In the genomic region with DNA sequence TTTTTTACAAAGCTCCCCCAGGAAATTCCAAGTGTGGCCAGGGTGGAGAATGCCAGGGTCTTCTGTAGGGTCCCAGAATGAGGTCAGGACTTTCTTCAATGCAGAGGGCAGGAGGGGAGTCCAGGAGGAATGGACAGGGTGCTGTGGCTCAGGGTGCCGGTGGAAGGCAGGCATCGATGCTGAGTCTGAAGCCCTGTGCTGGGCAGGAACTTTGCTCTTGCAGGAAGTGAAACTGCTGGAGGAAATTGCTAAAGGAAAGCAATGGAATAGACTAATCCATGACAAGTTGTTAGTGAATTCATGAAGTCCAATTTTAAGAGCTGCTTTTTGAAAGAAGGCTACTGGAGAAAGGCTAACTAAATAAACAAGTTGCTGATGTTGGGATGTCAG, we compare ENCODE assay signal across 17 cellular contexts. TPM values are rescaled to one million over a fixed set of nuclear protein-coding genes. Genes with fewer than 3 reads are reported as not detected.
A peak's percentile ranks its signal among the peaks of the same experiment; 100 is the strongest.
DNase-seq lines count a peak whose midpoint lies in the region; ATAC-seq and TF ChIP-seq lines count a peak whose summit lies in the region.
"Had no signal": no experiment of that assay in that cellular context is flagged by ENCODE, and none has a peak within 500 bp of the region (broad histone marks: within the 10 kb centered on the region; RNA-seq: fewer than 3 reads in every experiment).

No MANE protein-coding gene starts in this region.

- no peak for DNase-seq in HCT116 (ENCODE audit: low read depth, low spot score)
- DNase-seq in RWPE2 (ENCODE audit: low spot score) = no peak
- DNase-seq in esophagus muscularis mucosa (ENCODE audit: extremely low spot score) = no peak
- DNase-seq in sciatic nerve (ENCODE audit: low spot score) = no peak
- DNase-seq in DMS53 treated with DMSO at 0.1 percent for 48 hours (lab: John Stamatoyannopoulos, UW; ENCODE audit: unreplicated experiment) = no peak
- no peak for DNase-seq in cortex of kidney (lab: John Stamatoyannopoulos, UW)
- DNase-seq: activated CD8-positive, alpha-beta T cell treated with anti-CD3 and anti-CD28 coated beads, Interleukin-2, amount 10 ng/mL, durations not matched to agents 7 days and 5 days; cerebellar nuclear complex; erythroblast; NCI-H1694; NCI-H446; stimulated activated naive CD8-positive, alpha-beta T cell treated with anti-CD3 and anti-CD28 coated beads, Interleukin-15, amount 100 ng/mL, for 72 hours had no signal

- no peak for ATAC-seq in HCT116
- no peak for ATAC-seq in RWPE2 (ENCODE audit: low read depth)
- ATAC-seq in sciatic nerve = peak; percentile 25
- no peak for ATAC-seq in GM21737 (IDR thresholded peaks at IDR 0.05; ENCODE audit: unreplicated experiment)
- ATAC-seq in HG02678 (IDR thresholded peaks at IDR 0.05; ENCODE audit: unreplicated experiment) = no peak
- ATAC-seq: activated CD8-positive, alpha-beta T cell treated with anti-CD3 and anti-CD28 coated beads, Interleukin-2, amount 10 ng/mL, durations not matched to agents 7 days and 5 days; stimulated activated naive CD8-positive, alpha-beta T cell treated with anti-CD3 and anti-CD28 coated beads, Interleukin-15, amount 100 ng/mL, for 72 hours had no signal

- no TSS peak for BruUV-seq in HCT116 (replicated peaks; lab: Mats Ljungman, UMichigan)

- H3K4me1 ChIP-seq in HCT116 (ENCODE audit: control insufficient read depth in 1 of 2, insufficient read depth in 2 of 2, low read length in 2 of 2) (peaks cover 21 to 69% of the 10 kb centered on the region in 2 experiments), RWPE2 (ENCODE audit: insufficient read depth, poor library complexity, severe bottlenecking) (peaks cover 35% of the 10 kb centered on the region), esophagus muscularis mucosa (peaks cover 32 to 54% (median 42%) of the 10 kb centered on the region in 4 donors)

- H2AFZ ChIP-seq in HCT116 (ENCODE audit: low read depth, low read length, poor library complexity, severe bottlenecking) = no peak overlapping the region

- TF ChIP-seq CTCF in HCT116 (IDR thresholded peaks at IDR 0.05 in 2 of 3, conservative IDR thresholded peaks at IDR 0.05 in 1 of 3; ENCODE audit: borderline replicate concordance in 1 of 3, insufficient read depth in 1 of 3, low read depth in 2 of 3, low read length in 2 of 3) (no peak), RWPE2 (IDR thresholded peaks at IDR 0.05; ENCODE audit: poor library complexity, severe bottlenecking) (no peak), esophagus muscularis mucosa (IDR thresholded peaks at IDR 0.05) (no peak)

- no peak for TF ChIP-seq POLR2A in HCT116 (IDR thresholded peaks at IDR 0.05; ENCODE audit: borderline replicate concordance, extremely low read depth, insufficient read depth, insufficient read length)
- no peak for TF ChIP-seq POLR2A in esophagus muscularis mucosa (IDR thresholded peaks at IDR 0.05; ENCODE audit: low read depth)

- RAD21 ChIA-PET in HCT116 (lab: Charles Lee; ENCODE audit: low non-redundant PET in 1 of 2, low total read pairs in 2 of 2, uncharacterized antibody in 2 of 2, unreplicated experiment in 2 of 2) = no interaction called here

- H3K79me2 ChIP-seq in HCT116 (ENCODE audit: insufficient read depth, low read length) = no peaks in the 10 kb centered on the region

- H3K9me2 ChIP-seq in HCT116 (ENCODE audit: insufficient read depth) = no peaks in the 10 kb centered on the region; the same call in 1 of the 2 replicates

- H3K27ac ChIP-seq in HCT116 (ENCODE audit: low read depth, low read length) (no peak overlapping the region), RWPE2 (ENCODE audit: poor library complexity, severe bottlenecking) (peak overlapping the region; percentile 79), esophagus muscularis mucosa (replicated peaks in 1 of 4) (peak overlapping the region; percentile 30 to 64 (median 36))
- H3K27ac ChIP-seq: KMS-11 had no signal

- 71% methylated on average over 2 of the region's 2 CpGs for WGBS in esophagus muscularis mucosa

- no peaks in the 10 kb centered on the region for H4K20me1 ChIP-seq in HCT116 (ENCODE audit: insufficient read depth)

- no peaks in the 10 kb centered on the region for H3K9me3 ChIP-seq in HCT116 (ENCODE audit: control insufficient read depth in 1 of 2, insufficient read depth in 1 of 2, low read depth in 1 of 2, low read length in 2 of 2)
- no peaks in the 10 kb centered on the region for H3K9me3 ChIP-seq in RWPE2 (ENCODE audit: severe bottlenecking)
- no peaks in the 10 kb centered on the region for H3K9me3 ChIP-seq in esophagus muscularis mucosa

- TF ChIP-seq RAD21 in HCT116 (IDR thresholded peaks at IDR 0.05; ENCODE audit: low read depth) = no peak

- no peak for TF ChIP-seq EP300 in esophagus muscularis mucosa (IDR thresholded peaks at IDR 0.05)

- CTCF ChIA-PET in HCT116 (lab: Charles Lee) = interaction anchor here (0.9 to 2.7 kb wide), 3 partner anchors 13 to 90 kb away, joined by 3 to 14 read pairs (median 3); partner anchors contain the start of gene PTPRE

- peak overlapping the region; percentile 38; the same call in 1 of the 2 replicates for H3K9ac ChIP-seq in HCT116 (ENCODE audit: low read length)
- H3K9ac ChIP-seq: KMS-11 had no signal

- no peaks in the 10 kb centered on the region for H3K27me3 ChIP-seq in HCT116 (ENCODE audit: insufficient read depth, low read length)
- H3K27me3 ChIP-seq in RWPE2 (ENCODE audit: insufficient read depth, poor library complexity, severe bottlenecking) = no peaks in the 10 kb centered on the region
- no peaks in the 10 kb centered on the region for H3K27me3 ChIP-seq in esophagus muscularis mucosa

- POLR2A ChIA-PET in HCT116 (lab: Charles Lee) = no interaction called here

- H3K4me2 ChIP-seq in HCT116 (ENCODE audit: low read length) = no peak overlapping the region
- H3K4me2 ChIP-seq: KMS-11 had no signal

- H3K36me3 ChIP-seq in HCT116 (ENCODE audit: control insufficient read depth in 1 of 2, insufficient read depth in 2 of 2, low read length in 2 of 2) (no peaks in the 10 kb centered on the region), RWPE2 (ENCODE audit: low read depth) (no peaks in the 10 kb centered on the region), esophagus muscularis mucosa (no peaks in the 10 kb centered on the region)

- intact Hi-C loops in HCT116 (cut with micrococcal nuclease) (no loop called here), esophagus muscularis mucosa (cut with DNase I) (no loop called here), sciatic nerve (cut with DNase I) (loop anchor here (5.0 kb wide), 1 partner anchor 81 kb away; no protein-coding TSS in a partner anchor)

- no peak overlapping the region for H3K4me3 ChIP-seq in HCT116 (replicated peaks in 1 of 2; ENCODE audit: low read depth in 1 of 2, low read length in 2 of 2)
- H3K4me3 ChIP-seq in RWPE2 (ENCODE audit: severe bottlenecking) = no peak overlapping the region
- no peak overlapping the region for H3K4me3 ChIP-seq in esophagus muscularis mucosa

TF ChIP-seq in HCT116, 20 proteins besides CTCF, POLR2A, EP300 and RAD21:
- TF ChIP-seq ZNF274 (IDR thresholded peaks at IDR 0.05; ENCODE audit: low read depth, low read length) = no peak
- TF ChIP-seq FOSL1 (IDR thresholded peaks at IDR 0.05; ENCODE audit: low read depth) = no peak
- TF ChIP-seq MAX (IDR thresholded peaks at IDR 0.05) = no peak
- TF ChIP-seq, protein P1, sequence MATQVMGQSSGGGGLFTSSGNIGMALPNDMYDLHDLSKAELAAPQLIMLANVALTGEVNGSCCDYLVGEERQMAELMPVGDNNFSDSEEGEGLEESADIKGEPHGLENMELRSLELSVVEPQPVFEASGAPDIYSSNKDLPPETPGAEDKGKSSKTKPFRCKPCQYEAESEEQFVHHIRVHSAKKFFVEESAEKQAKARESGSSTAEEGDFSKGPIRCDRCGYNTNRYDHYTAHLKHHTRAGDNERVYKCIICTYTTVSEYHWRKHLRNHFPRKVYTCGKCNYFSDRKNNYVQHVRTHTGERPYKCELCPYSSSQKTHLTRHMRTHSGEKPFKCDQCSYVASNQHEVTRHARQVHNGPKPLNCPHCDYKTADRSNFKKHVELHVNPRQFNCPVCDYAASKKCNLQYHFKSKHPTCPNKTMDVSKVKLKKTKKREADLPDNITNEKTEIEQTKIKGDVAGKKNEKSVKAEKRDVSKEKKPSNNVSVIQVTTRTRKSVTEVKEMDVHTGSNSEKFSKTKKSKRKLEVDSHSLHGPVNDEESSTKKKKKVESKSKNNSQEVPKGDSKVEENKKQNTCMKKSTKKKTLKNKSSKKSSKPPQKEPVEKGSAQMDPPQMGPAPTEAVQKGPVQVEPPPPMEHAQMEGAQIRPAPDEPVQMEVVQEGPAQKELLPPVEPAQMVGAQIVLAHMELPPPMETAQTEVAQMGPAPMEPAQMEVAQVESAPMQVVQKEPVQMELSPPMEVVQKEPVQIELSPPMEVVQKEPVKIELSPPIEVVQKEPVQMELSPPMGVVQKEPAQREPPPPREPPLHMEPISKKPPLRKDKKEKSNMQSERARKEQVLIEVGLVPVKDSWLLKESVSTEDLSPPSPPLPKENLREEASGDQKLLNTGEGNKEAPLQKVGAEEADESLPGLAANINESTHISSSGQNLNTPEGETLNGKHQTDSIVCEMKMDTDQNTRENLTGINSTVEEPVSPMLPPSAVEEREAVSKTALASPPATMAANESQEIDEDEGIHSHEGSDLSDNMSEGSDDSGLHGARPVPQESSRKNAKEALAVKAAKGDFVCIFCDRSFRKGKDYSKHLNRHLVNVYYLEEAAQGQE (IDR thresholded peaks at IDR 0.05; ENCODE audit: low read depth) = no peak
- no peak for TF ChIP-seq SIN3A (IDR thresholded peaks at IDR 0.05; ENCODE audit: low read depth)
- TF ChIP-seq EZH2 (IDR thresholded peaks at IDR 0.05) = no peak

RNA-seq across cellular contexts. Expression of gene PTPRE, which starts 14.8 kb away (rescaled TPM):
- total RNA-seq in HCT116 (2021; ENCODE audit: unreplicated experiment) = 12.3 TPM
- 8.7 and 10.1 TPM in 2 replicates for polyA plus RNA-seq in HCT116 (2012)
- 10 to 100 TPM in 2 of 4 donors, 1 to 10 TPM in 2; 8.7 to 22.4 (median 13.3) TPM for total RNA-seq in esophagus muscularis mucosa
- total RNA-seq in sciatic nerve = 53.0 TPM

RNA-seq across cellular contexts. Expression of gene CLRN3, which starts 29.0 kb away (rescaled TPM):
- total RNA-seq in HCT116 (2021; ENCODE audit: unreplicated experiment) (0.39 TPM), esophagus muscularis mucosa (not detected), sciatic nerve (not detected)
- not detected in 2 replicates for polyA plus RNA-seq in HCT116 (2012)
- total RNA-seq: activated CD8-positive, alpha-beta T cell treated with anti-CD3 and anti-CD28 coated beads, Interleukin-2, amount 10 ng/mL, durations not matched to agents 7 days and 5 days; activated T-helper 1 cell treated with anti-CD3 and anti-CD28 coated beads, Interleukin-12 subunit alpha, Interleukin-12 subunit beta, Interleukin-2, Interleukin-4 antibody, amounts not matched to agents 30 ng/mL and 10 ng/mL and 1 ng/mL, durations not matched to agents 14 hours and 24 hours and 36 hours; pulmonary artery endothelial cell had no signal
